1 cellular context compared by ENCODE assay signal in the genomic region with DNA sequence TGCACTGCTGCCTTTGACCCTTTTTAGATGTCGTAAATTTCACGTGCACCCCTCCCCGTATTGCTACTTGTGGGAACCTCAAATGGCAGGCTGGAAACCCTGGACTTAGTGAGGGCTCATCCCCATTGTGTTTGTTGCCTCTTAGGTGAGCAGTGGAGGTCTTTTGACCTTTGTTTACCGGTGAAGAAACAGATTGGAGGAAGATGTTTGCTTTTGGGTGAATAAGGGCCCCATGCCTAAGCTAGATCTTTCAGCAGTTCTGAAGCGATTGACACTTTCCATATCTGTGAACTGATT.
TF ChIP-seq lines count a peak whose summit lies in the region.

No MANE protein-coding gene starts in this region.

TF ChIP-seq in endothelial cell of umbilical vein, 7 proteins besides CTCF, POLR2A, EP300 and RAD21 (continued from another document):
- TF ChIP-seq MYC (IDR thresholded peaks at IDR 0.05; ENCODE audit: low read depth, low read length) (no peak), FOS (IDR thresholded peaks at IDR 0.05; ENCODE audit: borderline replicate concordance, insufficient read depth, low read length) (no peak)
